Comparison of ENCODE assay signal across 10 cellular contexts in the genomic region with DNA sequence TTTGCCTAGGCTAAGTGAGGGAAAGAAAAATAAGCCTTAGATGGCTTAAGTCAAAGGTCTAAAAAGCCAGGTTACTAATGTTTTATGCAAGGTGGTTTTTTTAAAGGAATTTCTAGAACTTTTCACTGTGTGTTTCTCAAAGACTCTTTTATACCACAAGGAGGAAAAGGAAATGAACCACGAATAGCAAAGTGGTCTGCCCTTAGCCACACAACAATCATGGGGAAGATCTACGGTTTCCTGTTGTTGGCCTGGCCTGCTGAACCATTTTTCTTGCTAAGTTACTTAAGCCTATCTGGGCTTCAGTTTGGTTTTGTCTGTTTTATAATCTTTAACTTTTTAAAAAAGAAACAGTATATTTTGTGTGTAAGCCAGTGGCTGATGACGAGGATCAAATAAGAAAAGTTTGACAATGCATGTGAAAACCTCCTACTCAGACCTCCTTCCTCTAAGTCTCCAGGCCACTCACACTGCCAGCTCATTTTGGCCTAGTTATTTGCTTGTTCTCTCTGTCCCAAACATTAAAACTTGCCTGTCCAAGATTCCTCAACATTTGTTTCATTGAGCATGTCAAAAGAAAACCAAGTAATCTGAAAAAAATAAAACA. TPM values are rescaled to one million over a fixed set of nuclear protein-coding genes. Genes with fewer than 3 reads are reported as not detected.
A peak's percentile ranks its signal among the peaks of the same experiment; 100 is the strongest.
DNase-seq lines count a peak whose midpoint lies in the region; ATAC-seq lines count a peak whose summit lies in the region.
"Had no signal": no experiment of that assay in that cellular context is flagged by ENCODE, and none has a peak within 500 bp of the region (broad histone marks: within the 10 kb centered on the region; RNA-seq: fewer than 3 reads in every experiment).

No MANE protein-coding gene starts in this region.

- no peaks in the 10 kb centered on the region for H3K27me3 ChIP-seq in MG63
- H3K27me3 ChIP-seq: suprapubic skin had no signal

- peak overlapping the region; percentile 48 for H3K4me3 Mint-ChIP-seq in activated naive CD4-positive, alpha-beta T cell treated with anti-CD3 and anti-CD28 coated beads, Interleukin-2, amount 10 ng/mL, durations not matched to agents 7 days and 5 days
- H3K4me3 Mint-ChIP-seq in activated T-helper 1 cell treated with anti-CD3 and anti-CD28 coated beads, Interleukin-12 subunit alpha, Interleukin-12 subunit beta, Interleukin-2, Interleukin-4 antibody, amounts not matched to agents 30 ng/mL and 10 ng/mL and 1 ng/mL, durations not matched to agents 14 hours and 24 hours and 36 hours = peak overlapping the region; percentile 53

- DNase-seq in activated naive CD4-positive, alpha-beta T cell treated with anti-CD3 and anti-CD28 coated beads, Interleukin-2, amount 10 ng/mL, durations not matched to agents 7 days and 5 days = peak; percentile 66
- DNase-seq in activated naive CD4-positive, alpha-beta T cell treated with Interleukin-2 at 50 U/mL for 16 hours = no peak
- peak; percentile 40 for DNase-seq in activated T-helper 1 cell treated with anti-CD3 and anti-CD28 coated beads, Interleukin-12 subunit alpha, Interleukin-12 subunit beta, Interleukin-2, Interleukin-4 antibody, amounts not matched to agents 30 ng/mL and 10 ng/mL and 1 ng/mL, durations not matched to agents 14 hours and 24 hours and 36 hours (ENCODE audit: low spot score)
- DNase-seq in stimulated activated naive CD8-positive, alpha-beta T cell treated with anti-CD3 and anti-CD28 coated beads, Interleukin-15, Interleukin-2, amounts not matched to agents 100 U/mL and 50 U/mL, for 24 hours = peak; percentile 6
- DNase-seq in NCI-H2081 (lab: John Stamatoyannopoulos, UW) (no peak), MG63 (no peak), HPDE6-E6E7 (ENCODE audit: extremely low spot score) (no peak)
- DNase-seq: NCI-H1048 had no signal

- ATAC-seq in HG03108 (IDR thresholded peaks at IDR 0.05; ENCODE audit: unreplicated experiment) = peak; percentile 80
- ATAC-seq in stimulated activated naive CD8-positive, alpha-beta T cell treated with anti-CD3 and anti-CD28 coated beads, Interleukin-15, Interleukin-2, amounts not matched to agents 100 U/mL and 50 U/mL, for 24 hours = peak; percentile 73

- H3K4me3 ChIP-seq in MG63 = no peak overlapping the region
- H3K4me3 ChIP-seq: suprapubic skin had no signal

- H3K4me1 Mint-ChIP-seq in activated naive CD4-positive, alpha-beta T cell treated with anti-CD3 and anti-CD28 coated beads, Interleukin-2, amount 10 ng/mL, durations not matched to agents 7 days and 5 days = peaks cover 47% of the 10 kb centered on the region
- peaks cover 34% of the 10 kb centered on the region for H3K4me1 Mint-ChIP-seq in activated T-helper 1 cell treated with anti-CD3 and anti-CD28 coated beads, Interleukin-12 subunit alpha, Interleukin-12 subunit beta, Interleukin-2, Interleukin-4 antibody, amounts not matched to agents 30 ng/mL and 10 ng/mL and 1 ng/mL, durations not matched to agents 14 hours and 24 hours and 36 hours (ENCODE audit: low read depth)

- H3K36me3 ChIP-seq in MG63 = no peaks in the 10 kb centered on the region
- H3K36me3 ChIP-seq: suprapubic skin had no signal

- no peaks in the 10 kb centered on the region for H3K9me3 Mint-ChIP-seq in activated naive CD4-positive, alpha-beta T cell treated with anti-CD3 and anti-CD28 coated beads, Interleukin-2, amount 10 ng/mL, durations not matched to agents 7 days and 5 days
- H3K9me3 Mint-ChIP-seq in activated T-helper 1 cell treated with anti-CD3 and anti-CD28 coated beads, Interleukin-12 subunit alpha, Interleukin-12 subunit beta, Interleukin-2, Interleukin-4 antibody, amounts not matched to agents 30 ng/mL and 10 ng/mL and 1 ng/mL, durations not matched to agents 14 hours and 24 hours and 36 hours = no peaks in the 10 kb centered on the region

- H3K27ac Mint-ChIP-seq in activated naive CD4-positive, alpha-beta T cell treated with anti-CD3 and anti-CD28 coated beads, Interleukin-2, amount 10 ng/mL, durations not matched to agents 7 days and 5 days = peak overlapping the region; percentile 86
- peak overlapping the region; percentile 42 for H3K27ac Mint-ChIP-seq in activated T-helper 1 cell treated with anti-CD3 and anti-CD28 coated beads, Interleukin-12 subunit alpha, Interleukin-12 subunit beta, Interleukin-2, Interleukin-4 antibody, amounts not matched to agents 30 ng/mL and 10 ng/mL and 1 ng/mL, durations not matched to agents 14 hours and 24 hours and 36 hours

- peaks cover 62% of the 10 kb centered on the region for H3K27me3 Mint-ChIP-seq in activated naive CD4-positive, alpha-beta T cell treated with anti-CD3 and anti-CD28 coated beads, Interleukin-2, amount 10 ng/mL, durations not matched to agents 7 days and 5 days
- H3K27me3 Mint-ChIP-seq in activated T-helper 1 cell treated with anti-CD3 and anti-CD28 coated beads, Interleukin-12 subunit alpha, Interleukin-12 subunit beta, Interleukin-2, Interleukin-4 antibody, amounts not matched to agents 30 ng/mL and 10 ng/mL and 1 ng/mL, durations not matched to agents 14 hours and 24 hours and 36 hours (ENCODE audit: insufficient read depth) = peaks cover 34% of the 10 kb centered on the region

- H3K36me3 Mint-ChIP-seq in activated naive CD4-positive, alpha-beta T cell treated with anti-CD3 and anti-CD28 coated beads, Interleukin-2, amount 10 ng/mL, durations not matched to agents 7 days and 5 days = peaks cover 13% of the 10 kb centered on the region
- no peaks in the 10 kb centered on the region for H3K36me3 Mint-ChIP-seq in activated T-helper 1 cell treated with anti-CD3 and anti-CD28 coated beads, Interleukin-12 subunit alpha, Interleukin-12 subunit beta, Interleukin-2, Interleukin-4 antibody, amounts not matched to agents 30 ng/mL and 10 ng/mL and 1 ng/mL, durations not matched to agents 14 hours and 24 hours and 36 hours (ENCODE audit: low read depth)

- H3K9me3 ChIP-seq in MG63 = no peaks in the 10 kb centered on the region
- H3K9me3 ChIP-seq: suprapubic skin had no signal

- intact Hi-C loops in activated T-helper 1 cell treated with anti-CD3 and anti-CD28 coated beads, Interleukin-12 subunit alpha, Interleukin-12 subunit beta, Interleukin-2, Interleukin-4 antibody, amounts not matched to agents 30 ng/mL and 10 ng/mL and 1 ng/mL, durations not matched to agents 14 hours and 24 hours and 36 hours (cut with micrococcal nuclease) = no loop called here

- CTCF ChIA-PET in activated naive CD4-positive, alpha-beta T cell treated with anti-CD3 and anti-CD28 coated beads, Interleukin-2, amount 10 ng/mL, durations not matched to agents 7 days and 5 days (lab: Charles Lee) = interaction anchor here (1.4 to 1.5 kb wide), 2 partner anchors 10 to 47 kb away, joined by 3 to 4 read pairs; no protein-coding TSS in a partner anchor

RNA-seq across cellular contexts. Expression of a gene that starts 56.7 kb away (rescaled TPM):
- not detected in 2 replicates for total RNA-seq in activated T-helper 1 cell treated with anti-CD3 and anti-CD28 coated beads, Interleukin-12 subunit alpha, Interleukin-12 subunit beta, Interleukin-2, Interleukin-4 antibody, amounts not matched to agents 30 ng/mL and 10 ng/mL and 1 ng/mL, durations not matched to agents 14 hours and 24 hours and 36 hours
- not detected in 2 replicates for total RNA-seq in MG63 (2014; rRNA removed; shearing (Covaris generic); ENCODE audit: low replicate concordance)

Comparison
In these comparisons a context has a peak if more than half of its experiments do, and no peak if none do; other contexts are left out.
1. DNase-seq: peak in activated naive CD4-positive, alpha-beta T cell treated with anti-CD3 and anti-CD28 coated beads, Interleukin-2, amount 10 ng/mL, durations not matched to agents 7 days and 5 days (single experiment), activated T-helper 1 cell treated with anti-CD3 and anti-CD28 coated beads, Interleukin-12 subunit alpha, Interleukin-12 subunit beta, Interleukin-2, Interleukin-4 antibody, amounts not matched to agents 30 ng/mL and 10 ng/mL and 1 ng/mL, durations not matched to agents 14 hours and 24 hours and 36 hours (single experiment) and stimulated activated naive CD8-positive, alpha-beta T cell treated with anti-CD3 and anti-CD28 coated beads, Interleukin-15, Interleukin-2, amounts not matched to agents 100 U/mL and 50 U/mL, for 24 hours (single experiment); none in activated naive CD4-positive, alpha-beta T cell treated with Interleukin-2 at 50 U/mL for 16 hours (single experiment), NCI-H2081 (0 of 2), MG63 (single experiment) and HPDE6-E6E7 (single experiment).